Comparison of ENCODE assay signal across 18 cellular contexts in genomic region chr13:25175431-25175830, GRCh38. TPM values are rescaled to one million over a fixed set of nuclear protein-coding genes. Genes with fewer than 3 reads are reported as not detected.
DNase-seq lines count a peak whose midpoint lies in the region; ATAC-seq and TF ChIP-seq lines count a peak whose summit lies in the region.
"Had no signal": no experiment of that assay in that cellular context is flagged by ENCODE, and none has a peak within 500 bp of the region (broad histone marks: within the 10 kb centered on the region; RNA-seq: fewer than 3 reads in every experiment).

No MANE protein-coding gene starts in this region.

- no peak for DNase-seq in A673 (ENCODE audit: low spot score)
- DNase-seq in islet precursor cell: peak; percentile 27
- no peak for DNase-seq in DMS79 treated with DMSO at 0.1 percent for 48 hours (lab: John Stamatoyannopoulos, UW)
- no peak for DNase-seq in progenitor cell of endocrine pancreas (ENCODE audit: low spot score, unreplicated experiment)
- DNase-seq: CD4-positive, alpha-beta memory T cell; DMS153; DMS79; GF-D8 had no signal

- CTCF ChIA-PET in A673 (lab: Charles Lee): no interaction called here

- peaks cover 85% of the 10 kb centered on the region for H3K27me3 Mint-ChIP-seq in progenitor cell of endocrine pancreas

- H3K36me3 Mint-ChIP-seq in progenitor cell of endocrine pancreas (ENCODE audit: insufficient read depth): no peaks in the 10 kb centered on the region
- H3K36me3 Mint-ChIP-seq: CD4-positive, alpha-beta memory T cell had no signal

- no peak for TF ChIP-seq CTCF in A673 (conservative IDR thresholded peaks at IDR 0.05; ENCODE audit: low read depth, low read length)
- TF ChIP-seq CTCF in progenitor cell of endocrine pancreas (IDR thresholded peaks at IDR 0.05; ENCODE audit: unreplicated experiment): no peak

- POLR2A ChIA-PET in A673 (lab: Charles Lee; ENCODE audit: low non-redundant PET): interaction anchor here (0.7 kb wide), 2 partner anchors 30 to 97 kb away, joined by 3 to 6 read pairs; no protein-coding TSS in a partner anchor

- H3K36me3 ChIP-seq in A673 (ENCODE audit: insufficient read depth, low read length, poor library complexity, severe bottlenecking): no peaks in the 10 kb centered on the region
- H3K36me3 ChIP-seq: BLaER1, HAP-1 had no signal

- no peak overlapping the region for H3K27ac Mint-ChIP-seq in progenitor cell of endocrine pancreas
- H3K27ac Mint-ChIP-seq: CD14-positive monocyte; CD4-positive, alpha-beta memory T cell had no signal

- no peak overlapping the region for H3K4me3 Mint-ChIP-seq in progenitor cell of endocrine pancreas (ENCODE audit: low read depth)
- H3K4me3 Mint-ChIP-seq: CD14-positive monocyte; CD4-positive, alpha-beta memory T cell had no signal

- peaks cover 5% of the 10 kb centered on the region for H3K4me1 Mint-ChIP-seq in progenitor cell of endocrine pancreas (ENCODE audit: low read depth)

- no peaks in the 10 kb centered on the region for H3K27me3 ChIP-seq in A673 (replicated peaks; ENCODE audit: insufficient read depth, low read depth, low read length, poor library complexity)

- intact Hi-C loops in A673 (cut with micrococcal nuclease; ENCODE audit: unreplicated experiment): no loop called here

- BruUV-seq in A673 (replicated peaks; lab: Mats Ljungman, UMichigan): TSS peak; percentile 8

- no peaks in the 10 kb centered on the region for H3K9me3 Mint-ChIP-seq in progenitor cell of endocrine pancreas (ENCODE audit: low read depth)

- peaks cover 42% of the 10 kb centered on the region for H3K4me1 ChIP-seq in A673 (ENCODE audit: insufficient read depth, low read length, poor library complexity, severe bottlenecking)
- H3K4me1 ChIP-seq: A549 had no signal

- H3K4me3 ChIP-seq in A673 (ENCODE audit: low read depth, low read length, poor library complexity, severe bottlenecking): no peak overlapping the region
- H3K4me3 ChIP-seq: A549, BLaER1, HAP-1 had no signal

- ATAC-seq in GM18870 (IDR thresholded peaks at IDR 0.05; ENCODE audit: unreplicated experiment): no peak
- ATAC-seq: A549 had no signal

- peak overlapping the region; percentile 90 for H3K27ac ChIP-seq in A673 (ENCODE audit: low read depth, low read length, poor library complexity, severe bottlenecking)
- H3K27ac ChIP-seq in cingulate gyrus (ENCODE audit: low read depth, low read length): peak overlapping the region; percentile 31
- H3K27ac ChIP-seq in temporal lobe (ENCODE audit: low read depth, low read length): peak overlapping the region; percentile 94
- H3K27ac ChIP-seq: 22Rv1, A549, BLaER1 had no signal

- H3K9me3 ChIP-seq in A673 (ENCODE audit: low read depth, low read length, poor library complexity, severe bottlenecking): no peaks in the 10 kb centered on the region

RNA-seq across cellular contexts. Expression of gene AMER2, which starts 3.3 kb away (rescaled TPM):
- total RNA-seq in A673 (2021) (49.7 and 70.6 TPM in 2 replicates), temporal lobe (129 TPM), progenitor cell of endocrine pancreas (0.05 and 0.07 TPM in 2 replicates)
- total RNA-seq: CD4-positive, alpha-beta memory T cell; H4; HT-29 had no signal

Comparison
In these comparisons a context has a peak if more than half of its experiments do, and no peak if none do; other contexts are left out.
1. H3K27ac ChIP-seq: peak in every context shown above with its lines; median percentile 94 in temporal lobe; 90 in A673; 31 in cingulate gyrus.
2. RNA of gene AMER2, which starts 3.3 kb away (total RNA-seq): 129 TPM in temporal lobe (single experiment) and 49.7 to 70.6 TPM in A673; 0.05 to 0.07 TPM in progenitor cell of endocrine pancreas; every median in the first group is over 10 times any median in the second.